ENCODE assay signal across 8 cellular contexts in the genomic region with DNA sequence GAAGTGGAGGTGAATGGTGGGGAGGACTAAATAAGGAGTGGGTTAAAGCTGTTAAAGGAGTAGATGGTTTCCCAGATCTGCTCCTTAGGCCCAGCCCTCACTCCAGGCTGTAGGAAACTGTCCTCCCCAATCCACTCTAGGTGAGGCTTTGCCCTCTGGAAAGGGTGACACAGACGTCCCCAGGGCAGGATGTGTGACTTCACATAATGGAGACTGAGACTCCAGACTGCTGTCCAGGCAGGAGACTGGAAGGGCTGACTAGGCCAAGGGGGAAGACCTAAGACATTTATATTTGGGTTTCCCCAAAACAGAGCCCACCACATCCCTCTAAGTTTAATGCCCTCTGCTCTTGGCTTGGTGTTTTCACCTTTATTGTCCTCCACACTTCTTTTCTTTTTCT.
"Had no signal": no experiment of that assay in that cellular context is flagged by ENCODE, and none has a peak within 500 bp of the region (broad histone marks: within the 10 kb centered on the region; RNA-seq: fewer than 3 reads in every experiment).

No MANE protein-coding gene starts in this region.

- H3K36me3 ChIP-seq: HAP-1 had no signal

- H3K4me3 ChIP-seq: HAP-1 had no signal

- H3K9me3 ChIP-seq: HAP-1 had no signal

- H3K27ac ChIP-seq: HL-60 had no signal

- H3K27ac Mint-ChIP-seq: HFFc6, IgD-negative memory B cell had no signal

- FAIRE-seq: HepG2 had no signal

- ATAC-seq: HCT116, HepG2 had no signal

- H3K9me3 Mint-ChIP-seq: HFFc6 had no signal

- DNase-seq: GOT3, H7, HFFc6 had no signal

- H3K4me1 ChIP-seq: HAP-1 had no signal

- H3K4me3 Mint-ChIP-seq: HFFc6 had no signal
